1 cellular context compared by ENCODE assay signal in the genomic region with DNA sequence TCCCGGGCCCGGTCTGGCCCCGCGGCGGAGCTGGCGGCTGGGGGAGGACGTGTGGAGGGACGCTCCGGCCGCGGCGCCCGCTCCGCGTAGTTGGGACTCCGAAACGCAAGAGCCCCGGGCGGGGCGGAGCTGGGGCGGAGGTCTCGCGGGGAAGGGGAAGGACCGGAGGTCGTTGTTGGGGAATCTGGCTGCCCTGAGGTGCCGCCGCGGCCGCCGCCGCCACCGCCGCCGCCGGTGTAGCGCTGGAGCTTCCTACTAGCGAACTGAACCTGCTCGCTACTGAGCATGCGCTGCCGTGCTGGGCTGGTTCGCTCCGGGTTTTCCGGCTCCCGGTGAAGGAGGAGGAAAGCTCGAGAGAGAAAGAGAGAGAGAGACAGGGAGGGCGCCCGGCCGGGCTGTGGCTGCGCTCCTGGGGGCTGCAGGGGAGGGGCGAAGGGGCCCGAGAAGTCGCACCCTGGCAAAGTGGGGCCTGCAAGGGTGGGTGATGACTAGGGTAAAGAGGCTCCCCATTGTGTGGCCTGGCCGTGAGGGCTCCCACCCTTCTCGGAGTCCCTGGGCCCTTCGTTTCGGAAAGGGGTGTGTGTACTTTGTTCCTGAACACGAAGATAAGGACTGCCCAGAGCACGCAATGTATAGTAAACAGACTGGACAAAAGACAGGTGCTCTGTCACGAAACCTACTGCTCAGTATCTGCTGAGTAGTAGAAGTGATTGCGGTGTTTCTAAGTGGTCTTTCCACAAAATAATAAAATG.
TF ChIP-seq lines count a peak whose summit lies in the region.

Gene SOS1 (minus strand): TSS at position 281 of the 752 bp plus-strand sequence. CDS start 629 bp downstream, outside the sequence.

TF ChIP-seq in K562, 482 proteins besides CTCF, POLR2A, EP300 and RAD21 (continued from another document and continues in another):
- TF ChIP-seq, protein P1, sequence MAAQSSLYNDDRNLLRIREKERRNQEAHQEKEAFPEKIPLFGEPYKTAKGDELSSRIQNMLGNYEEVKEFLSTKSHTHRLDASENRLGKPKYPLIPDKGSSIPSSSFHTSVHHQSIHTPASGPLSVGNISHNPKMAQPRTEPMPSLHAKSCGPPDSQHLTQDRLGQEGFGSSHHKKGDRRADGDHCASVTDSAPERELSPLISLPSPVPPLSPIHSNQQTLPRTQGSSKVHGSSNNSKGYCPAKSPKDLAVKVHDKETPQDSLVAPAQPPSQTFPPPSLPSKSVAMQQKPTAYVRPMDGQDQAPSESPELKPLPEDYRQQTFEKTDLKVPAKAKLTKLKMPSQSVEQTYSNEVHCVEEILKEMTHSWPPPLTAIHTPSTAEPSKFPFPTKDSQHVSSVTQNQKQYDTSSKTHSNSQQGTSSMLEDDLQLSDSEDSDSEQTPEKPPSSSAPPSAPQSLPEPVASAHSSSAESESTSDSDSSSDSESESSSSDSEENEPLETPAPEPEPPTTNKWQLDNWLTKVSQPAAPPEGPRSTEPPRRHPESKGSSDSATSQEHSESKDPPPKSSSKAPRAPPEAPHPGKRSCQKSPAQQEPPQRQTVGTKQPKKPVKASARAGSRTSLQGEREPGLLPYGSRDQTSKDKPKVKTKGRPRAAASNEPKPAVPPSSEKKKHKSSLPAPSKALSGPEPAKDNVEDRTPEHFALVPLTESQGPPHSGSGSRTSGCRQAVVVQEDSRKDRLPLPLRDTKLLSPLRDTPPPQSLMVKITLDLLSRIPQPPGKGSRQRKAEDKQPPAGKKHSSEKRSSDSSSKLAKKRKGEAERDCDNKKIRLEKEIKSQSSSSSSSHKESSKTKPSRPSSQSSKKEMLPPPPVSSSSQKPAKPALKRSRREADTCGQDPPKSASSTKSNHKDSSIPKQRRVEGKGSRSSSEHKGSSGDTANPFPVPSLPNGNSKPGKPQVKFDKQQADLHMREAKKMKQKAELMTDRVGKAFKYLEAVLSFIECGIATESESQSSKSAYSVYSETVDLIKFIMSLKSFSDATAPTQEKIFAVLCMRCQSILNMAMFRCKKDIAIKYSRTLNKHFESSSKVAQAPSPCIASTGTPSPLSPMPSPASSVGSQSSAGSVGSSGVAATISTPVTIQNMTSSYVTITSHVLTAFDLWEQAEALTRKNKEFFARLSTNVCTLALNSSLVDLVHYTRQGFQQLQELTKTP (IDR thresholded peaks at IDR 0.05; ENCODE audit: low read depth in 1 of 2, partially characterized antibody in 2 of 2) = peak in 1 of 2 experiments; percentile 75
- no peak for TF ChIP-seq SIN3B (IDR thresholded peaks at IDR 0.05; ENCODE audit: low read depth)
- TF ChIP-seq MEF2A (IDR thresholded peaks at IDR 0.05; ENCODE audit: control insufficient read depth, low read depth, low read length) = no peak; the same call in 1 of the 2 replicates
- TF ChIP-seq TBP (optimal IDR thresholded peaks at IDR 0.05; ENCODE audit: low read depth, low read length) = peak; percentile 58
- TF ChIP-seq CHD2 (IDR thresholded peaks at IDR 0.05; ENCODE audit: low read depth, low read length) = no peak; the same call in 1 of the 2 replicates
- no peak for TF ChIP-seq ZNF644 (tag; IDR thresholded peaks at IDR 0.05; ENCODE audit: low read depth)
- TF ChIP-seq RFX5 (IDR thresholded peaks at IDR 0.05; ENCODE audit: low read depth, low read length) = no peak
- TF ChIP-seq ZNF224 (CRISPR knock-in tag; IDR thresholded peaks at IDR 0.05) = no peak
- peak; percentile 58 for TF ChIP-seq ETV1 (tag; conservative IDR thresholded peaks at IDR 0.05; ENCODE audit: low read depth)
- no peak for TF ChIP-seq MXI1 (IDR thresholded peaks at IDR 0.05; ENCODE audit: low read depth, low read length)
- TF ChIP-seq ZNF583 (CRISPR knock-in tag; IDR thresholded peaks at IDR 0.05) = no peak
- TF ChIP-seq DPF2 (IDR thresholded peaks at IDR 0.05) = peak; percentile 84
- no peak for TF ChIP-seq KDM2B (CRISPR knock-in tag; IDR thresholded peaks at IDR 0.05)
- no peak for TF ChIP-seq TEAD2 (tag; IDR thresholded peaks at IDR 0.05)
- TF ChIP-seq, protein P2, sequence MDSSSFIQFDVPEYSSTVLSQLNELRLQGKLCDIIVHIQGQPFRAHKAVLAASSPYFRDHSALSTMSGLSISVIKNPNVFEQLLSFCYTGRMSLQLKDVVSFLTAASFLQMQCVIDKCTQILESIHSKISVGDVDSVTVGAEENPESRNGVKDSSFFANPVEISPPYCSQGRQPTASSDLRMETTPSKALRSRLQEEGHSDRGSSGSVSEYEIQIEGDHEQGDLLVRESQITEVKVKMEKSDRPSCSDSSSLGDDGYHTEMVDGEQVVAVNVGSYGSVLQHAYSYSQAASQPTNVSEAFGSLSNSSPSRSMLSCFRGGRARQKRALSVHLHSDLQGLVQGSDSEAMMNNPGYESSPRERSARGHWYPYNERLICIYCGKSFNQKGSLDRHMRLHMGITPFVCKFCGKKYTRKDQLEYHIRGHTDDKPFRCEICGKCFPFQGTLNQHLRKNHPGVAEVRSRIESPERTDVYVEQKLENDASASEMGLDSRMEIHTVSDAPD (CRISPR knock-in tag; IDR thresholded peaks at IDR 0.05) = no peak
- TF ChIP-seq FOXJ3 (CRISPR knock-in tag; IDR thresholded peaks at IDR 0.05) = no peak
- no peak for TF ChIP-seq BMI1 (IDR thresholded peaks at IDR 0.05; ENCODE audit: low read length)
- no peak for TF ChIP-seq ZNF592 (IDR thresholded peaks at IDR 0.05)
- TF ChIP-seq, protein P3, sequence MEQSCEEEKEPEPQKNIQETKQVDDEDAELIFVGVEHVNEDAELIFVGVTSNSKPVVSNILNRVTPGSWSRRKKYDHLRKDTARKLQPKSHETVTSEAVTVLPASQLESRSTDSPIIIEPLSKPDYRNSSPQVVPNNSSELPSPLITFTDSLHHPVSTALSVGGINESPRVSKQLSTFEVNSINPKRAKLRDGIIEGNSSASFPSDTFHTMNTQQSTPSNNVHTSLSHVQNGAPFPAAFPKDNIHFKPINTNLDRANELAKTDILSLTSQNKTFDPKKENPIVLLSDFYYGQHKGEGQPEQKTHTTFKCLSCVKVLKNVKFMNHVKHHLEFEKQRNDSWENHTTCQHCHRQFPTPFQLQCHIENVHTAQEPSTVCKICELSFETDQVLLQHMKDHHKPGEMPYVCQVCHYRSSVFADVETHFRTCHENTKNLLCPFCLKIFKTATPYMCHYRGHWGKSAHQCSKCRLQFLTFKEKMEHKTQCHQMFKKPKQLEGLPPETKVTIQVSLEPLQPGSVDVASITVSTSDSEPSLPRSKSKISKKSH (CRISPR knock-in tag; IDR thresholded peaks at IDR 0.05) = no peak
- no peak for TF ChIP-seq FOXA1 (IDR thresholded peaks at IDR 0.05; ENCODE audit: borderline replicate concordance)
- TF ChIP-seq NCOA2 (IDR thresholded peaks at IDR 0.05; ENCODE audit: partially characterized antibody in 2 of 2) = no peak
- no peak for TF ChIP-seq ZNF431 (CRISPR knock-in tag; IDR thresholded peaks at IDR 0.05)
- TF ChIP-seq PCBP2 (IDR thresholded peaks at IDR 0.05; ENCODE audit: low read depth, low read length, poor library complexity, severe bottlenecking) = no peak
- no peak for TF ChIP-seq SPI1 (IDR thresholded peaks at IDR 0.05; ENCODE audit: borderline replicate concordance, low read depth, low read length)
- TF ChIP-seq TEAD1 (CRISPR knock-in tag; IDR thresholded peaks at IDR 0.05) = 0 out of 4 replicates have a peak, but pooled peaks of 1 of the 2 experiments have one; percentile 24
- TF ChIP-seq TAL1 (IDR thresholded peaks at IDR 0.05) = no peak; the same call in none of the 2 replicates
- TF ChIP-seq ATF1 (CRISPR knock-in tag; IDR thresholded peaks at IDR 0.05) = no peak
- peak; percentile 64 for TF ChIP-seq ATF1 (tag; IDR thresholded peaks at IDR 0.05)
- no peak for TF ChIP-seq KLF10 (CRISPR knock-in tag; IDR thresholded peaks at IDR 0.05)
- TF ChIP-seq MYBL2 (IDR thresholded peaks at IDR 0.05; ENCODE audit: low read depth) = no peak
- TF ChIP-seq MYBL2 (CRISPR knock-in tag; IDR thresholded peaks at IDR 0.05; ENCODE audit: borderline replicate concordance) = no peak
- no peak for TF ChIP-seq USF2 (CRISPR knock-in tag; IDR thresholded peaks at IDR 0.05)
- TF ChIP-seq NELFE (IDR thresholded peaks at IDR 0.05; ENCODE audit: insufficient read depth, insufficient read length) = no peak
- TF ChIP-seq, protein P4, sequence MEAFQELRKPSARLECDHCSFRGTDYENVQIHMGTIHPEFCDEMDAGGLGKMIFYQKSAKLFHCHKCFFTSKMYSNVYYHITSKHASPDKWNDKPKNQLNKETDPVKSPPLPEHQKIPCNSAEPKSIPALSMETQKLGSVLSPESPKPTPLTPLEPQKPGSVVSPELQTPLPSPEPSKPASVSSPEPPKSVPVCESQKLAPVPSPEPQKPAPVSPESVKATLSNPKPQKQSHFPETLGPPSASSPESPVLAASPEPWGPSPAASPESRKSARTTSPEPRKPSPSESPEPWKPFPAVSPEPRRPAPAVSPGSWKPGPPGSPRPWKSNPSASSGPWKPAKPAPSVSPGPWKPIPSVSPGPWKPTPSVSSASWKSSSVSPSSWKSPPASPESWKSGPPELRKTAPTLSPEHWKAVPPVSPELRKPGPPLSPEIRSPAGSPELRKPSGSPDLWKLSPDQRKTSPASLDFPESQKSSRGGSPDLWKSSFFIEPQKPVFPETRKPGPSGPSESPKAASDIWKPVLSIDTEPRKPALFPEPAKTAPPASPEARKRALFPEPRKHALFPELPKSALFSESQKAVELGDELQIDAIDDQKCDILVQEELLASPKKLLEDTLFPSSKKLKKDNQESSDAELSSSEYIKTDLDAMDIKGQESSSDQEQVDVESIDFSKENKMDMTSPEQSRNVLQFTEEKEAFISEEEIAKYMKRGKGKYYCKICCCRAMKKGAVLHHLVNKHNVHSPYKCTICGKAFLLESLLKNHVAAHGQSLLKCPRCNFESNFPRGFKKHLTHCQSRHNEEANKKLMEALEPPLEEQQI (IDR thresholded peaks at IDR 0.05) = no peak; the same call in 1 of the 2 replicates
- peak; percentile 51; the same call in 1 of the 2 replicates for TF ChIP-seq MTA3 (IDR thresholded peaks at IDR 0.05; ENCODE audit: borderline replicate concordance)
- peak; percentile 67 for TF ChIP-seq L3MBTL2 (IDR thresholded peaks at IDR 0.05)
- TF ChIP-seq SAFB2 (IDR thresholded peaks at IDR 0.05; ENCODE audit: borderline replicate concordance, low read depth, low read length, severe bottlenecking) = no peak
- peak; percentile 71 for TF ChIP-seq SP1 (CRISPR knock-in tag; IDR thresholded peaks at IDR 0.05)
- no peak for TF ChIP-seq ZNF778 (CRISPR knock-in tag; IDR thresholded peaks at IDR 0.05)
- TF ChIP-seq MYNN (IDR thresholded peaks at IDR 0.05) = no peak
- TF ChIP-seq MYNN (CRISPR knock-in tag; IDR thresholded peaks at IDR 0.05) = no peak
- no peak for TF ChIP-seq TSHZ1 (CRISPR knock-in tag; IDR thresholded peaks at IDR 0.05)
- TF ChIP-seq DNMT1 (IDR thresholded peaks at IDR 0.05) = no peak
- peak; percentile 45; the same call in 1 of the 2 replicates for TF ChIP-seq NCOA1 (IDR thresholded peaks at IDR 0.05; ENCODE audit: low read depth)
- TF ChIP-seq ZNF282 (CRISPR knock-in tag; IDR thresholded peaks at IDR 0.05) = no peak
- TF ChIP-seq KLF6 (CRISPR knock-in tag; IDR thresholded peaks at IDR 0.05; ENCODE audit: borderline replicate concordance) = no peak
- TF ChIP-seq BRD4 (IDR thresholded peaks at IDR 0.05) = no peak
- no peak for TF ChIP-seq ZNF436 (CRISPR knock-in tag; IDR thresholded peaks at IDR 0.05)
- TF ChIP-seq ZNF324 (CRISPR knock-in tag; IDR thresholded peaks at IDR 0.05) = no peak
